In the genomic region with DNA sequence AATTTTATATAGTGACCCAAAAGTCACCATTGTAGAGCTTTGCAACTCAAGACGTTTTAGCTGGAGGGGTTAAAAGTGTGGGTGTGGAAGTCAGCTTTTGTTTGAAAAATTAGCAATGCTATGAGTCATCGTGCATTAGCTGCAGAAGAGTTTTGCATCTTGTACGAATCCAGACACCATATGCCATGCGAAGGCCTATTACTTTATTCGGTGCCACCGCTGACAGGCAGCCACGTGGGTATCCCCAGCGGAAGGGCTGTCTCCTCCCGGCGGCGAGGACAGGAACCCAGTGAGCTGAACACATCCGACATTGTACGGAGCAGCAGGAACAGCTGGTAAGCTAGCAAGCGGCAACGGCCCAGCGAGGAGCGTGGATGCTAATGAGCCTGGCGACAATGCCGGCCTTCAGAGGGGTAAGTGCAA, we compare ENCODE assay signal across 8 cellular contexts.
DNase-seq lines count a peak whose midpoint lies in the region; ATAC-seq and TF ChIP-seq lines count a peak whose summit lies in the region.

No MANE protein-coding gene starts in this region.

- TF ChIP-seq CTCF in Peyer's patch (IDR thresholded peaks at IDR 0.05): no peak

- ATAC-seq in GM19025 (IDR thresholded peaks at IDR 0.05; ENCODE audit: low read depth, unreplicated experiment) (peak; percentile 91), HG03135 (IDR thresholded peaks at IDR 0.05; ENCODE audit: unreplicated experiment) (peak; percentile 83), left ventricle myocardium superior (peak; percentile 39), sciatic nerve (peak; percentile 92)
- ATAC-seq in activated naive CD4-positive, alpha-beta T cell treated with anti-CD3 and anti-CD28 coated beads, Interleukin-2, amount 50 U/mL, for 72 hours: peak; percentile 92 to 96

- H3K4me3 ChIP-seq in Peyer's patch: peak overlapping the region in 2 of 4 donors; percentile 18 to 22

- intact Hi-C loops in left ventricle myocardium superior (cut with micrococcal nuclease) (no loop called here), sciatic nerve (cut with DNase I) (no loop called here)

- H3K9me3 ChIP-seq in Peyer's patch: no peaks in the 10 kb centered on the region

- peak overlapping the region in 1 of 2 donors; percentile 92 for H3K27ac Mint-ChIP-seq in activated naive CD4-positive, alpha-beta T cell treated with anti-CD3 and anti-CD28 coated beads, Interleukin-2, amount 50 U/mL, for 72 hours

- no peak overlapping the region for H3K27ac ChIP-seq in Peyer's patch

- peaks cover 5 to 37% of the 10 kb centered on the region in 2 donors for H3K36me3 Mint-ChIP-seq in activated naive CD4-positive, alpha-beta T cell treated with anti-CD3 and anti-CD28 coated beads, Interleukin-2, amount 50 U/mL, for 72 hours

- no peaks in the 10 kb centered on the region for H3K9me3 Mint-ChIP-seq in activated naive CD4-positive, alpha-beta T cell treated with anti-CD3 and anti-CD28 coated beads, Interleukin-2, amount 50 U/mL, for 72 hours

- no peak for TF ChIP-seq POLR2A in Peyer's patch (IDR thresholded peaks at IDR 0.05)

- no peaks in the 10 kb centered on the region for H3K4me1 ChIP-seq in Peyer's patch

- H3K36me3 ChIP-seq in Peyer's patch: peaks cover 0 to 4% (median 0%) of the 10 kb centered on the region in 3 donors

- DNase-seq in AG08396 (ENCODE audit: low spot score) (peak; percentile 51), Peyer's patch (peak in 2 of 3 donors; percentile 70 to 75), left ventricle myocardium superior (peak; percentile 59), sciatic nerve (ENCODE audit: low spot score) (peak; percentile 75), SW480 (ENCODE audit: low spot score) (no peak)
- DNase-seq in activated naive CD4-positive, alpha-beta T cell treated with anti-CD3 and anti-CD28 coated beads, Interleukin-2, amount 50 U/mL, for 72 hours (ENCODE audit: low spot score in 2 of 2): peak; percentile 42 to 75

- H3K27me3 ChIP-seq in Peyer's patch: no peaks in the 10 kb centered on the region

Comparison
In these comparisons a context has a peak if more than half of its experiments do, and no peak if none do; other contexts are left out.
1. ATAC-seq: peak in every context shown above with its lines; median percentile 94 in activated naive CD4-positive, alpha-beta T cell treated with anti-CD3 and anti-CD28 coated beads, Interleukin-2, amount 50 U/mL, for 72 hours; 92 in sciatic nerve; 91 in GM19025; 83 in HG03135; 39 in left ventricle myocardium superior.